ENCODE assay signal across 1 cellular context in genomic region chr22:23897320-23897719, GRCh38.
TF ChIP-seq lines count a peak whose summit lies in the region.

No MANE protein-coding gene starts in this region.

TF ChIP-seq in GM12878, 131 proteins besides CTCF, POLR2A, EP300 and RAD21:
- TF ChIP-seq, protein P1, sequence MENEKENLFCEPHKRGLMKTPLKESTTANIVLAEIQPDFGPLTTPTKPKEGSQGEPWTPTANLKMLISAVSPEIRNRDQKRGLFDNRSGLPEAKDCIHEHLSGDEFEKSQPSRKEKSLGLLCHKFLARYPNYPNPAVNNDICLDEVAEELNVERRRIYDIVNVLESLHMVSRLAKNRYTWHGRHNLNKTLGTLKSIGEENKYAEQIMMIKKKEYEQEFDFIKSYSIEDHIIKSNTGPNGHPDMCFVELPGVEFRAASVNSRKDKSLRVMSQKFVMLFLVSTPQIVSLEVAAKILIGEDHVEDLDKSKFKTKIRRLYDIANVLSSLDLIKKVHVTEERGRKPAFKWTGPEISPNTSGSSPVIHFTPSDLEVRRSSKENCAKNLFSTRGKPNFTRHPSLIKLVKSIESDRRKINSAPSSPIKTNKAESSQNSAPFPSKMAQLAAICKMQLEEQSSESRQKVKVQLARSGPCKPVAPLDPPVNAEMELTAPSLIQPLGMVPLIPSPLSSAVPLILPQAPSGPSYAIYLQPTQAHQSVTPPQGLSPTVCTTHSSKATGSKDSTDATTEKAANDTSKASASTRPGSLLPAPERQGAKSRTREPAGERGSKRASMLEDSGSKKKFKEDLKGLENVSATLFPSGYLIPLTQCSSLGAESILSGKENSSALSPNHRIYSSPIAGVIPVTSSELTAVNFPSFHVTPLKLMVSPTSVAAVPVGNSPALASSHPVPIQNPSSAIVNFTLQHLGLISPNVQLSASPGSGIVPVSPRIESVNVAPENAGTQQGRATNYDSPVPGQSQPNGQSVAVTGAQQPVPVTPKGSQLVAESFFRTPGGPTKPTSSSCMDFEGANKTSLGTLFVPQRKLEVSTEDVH (IDR thresholded peaks at IDR 0.05; ENCODE audit: low read depth, partially characterized antibody), result no peak
- 0 out of 2 replicates have a peak, but pooled peaks have one; percentile 17 for TF ChIP-seq POLR2AphosphoS5 (IDR thresholded peaks at IDR 0.05; ENCODE audit: low read length)
